Comparison of ENCODE assay signal across 1 cellular context in the genomic region with DNA sequence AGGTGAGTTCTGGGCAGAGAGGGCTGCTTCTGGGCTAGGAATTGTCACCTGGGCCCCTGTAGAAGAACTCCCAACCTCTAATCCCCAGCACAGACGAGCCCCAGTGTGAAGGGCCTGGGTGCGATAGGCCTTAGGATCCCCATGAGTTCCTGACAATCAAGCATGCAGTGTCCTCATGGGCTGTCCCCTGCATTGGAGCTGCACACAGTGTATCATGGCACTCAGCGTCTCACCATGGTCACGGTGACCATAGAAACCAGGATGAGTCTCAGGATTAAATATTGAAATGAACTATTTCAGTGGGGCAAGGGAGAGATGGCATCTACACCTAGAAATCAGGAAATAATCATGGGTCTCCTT.
TF ChIP-seq lines count a peak whose summit lies in the region.

No MANE protein-coding gene starts in this region.

TF ChIP-seq in H1, 55 proteins besides CTCF, POLR2A, EP300 and RAD21:
- TF ChIP-seq HDAC6 (IDR thresholded peaks at IDR 0.05; ENCODE audit: low read depth, low read length) (no peak), BCL11A (IDR thresholded peaks at IDR 0.05; ENCODE audit: low read depth in 2 of 2, low read length in 2 of 2) (no peak), CTBP2 (IDR thresholded peaks at IDR 0.05; ENCODE audit: borderline replicate concordance, insufficient read depth, insufficient read length, low read length) (no peak), SP1 (IDR thresholded peaks at IDR 0.05; ENCODE audit: low read depth, low read length) (no peak), JUN (IDR thresholded peaks at IDR 0.05; ENCODE audit: low read depth, low read length) (no peak), KDM1A (IDR thresholded peaks at IDR 0.05; ENCODE audit: borderline replicate concordance, low read length) (no peak), RNF2 (IDR thresholded peaks at IDR 0.05; ENCODE audit: borderline replicate concordance, low read depth, low read length, missing control alignments, poor library complexity, severe bottlenecking) (no peak), YY1 (IDR thresholded peaks at IDR 0.05; ENCODE audit: low read depth, low read length) (no peak), EGR1 (IDR thresholded peaks at IDR 0.05; ENCODE audit: borderline replicate concordance, low read depth, low read length) (no peak), CEBPB (IDR thresholded peaks at IDR 0.05; ENCODE audit: low read depth, low read length) (no peak), JUND (IDR thresholded peaks at IDR 0.05; ENCODE audit: low read length) (no peak), EZH2 (IDR thresholded peaks at IDR 0.05; ENCODE audit: low read depth, low read length, severe bottlenecking) (no peak), FOSL1 (IDR thresholded peaks at IDR 0.05; ENCODE audit: insufficient read depth, low read depth, low read length) (no peak), SAP30 (IDR thresholded peaks at IDR 0.05; ENCODE audit: insufficient read depth, insufficient replicate concordance, low read length) (no peak), TEAD4 (IDR thresholded peaks at IDR 0.05; ENCODE audit: low read depth, low read length) (no peak), SIN3A (conservative IDR thresholded peaks at IDR 0.05 in 1 of 2, IDR thresholded peaks at IDR 0.05 in 1 of 2; ENCODE audit: low read depth in 1 of 2, low read length in 2 of 2) (no peak), BRCA1 (IDR thresholded peaks at IDR 0.05; ENCODE audit: low read depth, low read length) (no peak), SUZ12 (IDR thresholded peaks at IDR 0.05; ENCODE audit: low read length) (no peak)
- TF ChIP-seq, protein P1, sequence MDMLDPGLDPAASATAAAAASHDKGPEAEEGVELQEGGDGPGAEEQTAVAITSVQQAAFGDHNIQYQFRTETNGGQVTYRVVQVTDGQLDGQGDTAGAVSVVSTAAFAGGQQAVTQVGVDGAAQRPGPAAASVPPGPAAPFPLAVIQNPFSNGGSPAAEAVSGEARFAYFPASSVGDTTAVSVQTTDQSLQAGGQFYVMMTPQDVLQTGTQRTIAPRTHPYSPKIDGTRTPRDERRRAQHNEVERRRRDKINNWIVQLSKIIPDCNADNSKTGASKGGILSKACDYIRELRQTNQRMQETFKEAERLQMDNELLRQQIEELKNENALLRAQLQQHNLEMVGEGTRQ (IDR thresholded peaks at IDR 0.05; ENCODE audit: low read length): no peak
